Comparison of ENCODE assay signal across 11 cellular contexts in the genomic region with DNA sequence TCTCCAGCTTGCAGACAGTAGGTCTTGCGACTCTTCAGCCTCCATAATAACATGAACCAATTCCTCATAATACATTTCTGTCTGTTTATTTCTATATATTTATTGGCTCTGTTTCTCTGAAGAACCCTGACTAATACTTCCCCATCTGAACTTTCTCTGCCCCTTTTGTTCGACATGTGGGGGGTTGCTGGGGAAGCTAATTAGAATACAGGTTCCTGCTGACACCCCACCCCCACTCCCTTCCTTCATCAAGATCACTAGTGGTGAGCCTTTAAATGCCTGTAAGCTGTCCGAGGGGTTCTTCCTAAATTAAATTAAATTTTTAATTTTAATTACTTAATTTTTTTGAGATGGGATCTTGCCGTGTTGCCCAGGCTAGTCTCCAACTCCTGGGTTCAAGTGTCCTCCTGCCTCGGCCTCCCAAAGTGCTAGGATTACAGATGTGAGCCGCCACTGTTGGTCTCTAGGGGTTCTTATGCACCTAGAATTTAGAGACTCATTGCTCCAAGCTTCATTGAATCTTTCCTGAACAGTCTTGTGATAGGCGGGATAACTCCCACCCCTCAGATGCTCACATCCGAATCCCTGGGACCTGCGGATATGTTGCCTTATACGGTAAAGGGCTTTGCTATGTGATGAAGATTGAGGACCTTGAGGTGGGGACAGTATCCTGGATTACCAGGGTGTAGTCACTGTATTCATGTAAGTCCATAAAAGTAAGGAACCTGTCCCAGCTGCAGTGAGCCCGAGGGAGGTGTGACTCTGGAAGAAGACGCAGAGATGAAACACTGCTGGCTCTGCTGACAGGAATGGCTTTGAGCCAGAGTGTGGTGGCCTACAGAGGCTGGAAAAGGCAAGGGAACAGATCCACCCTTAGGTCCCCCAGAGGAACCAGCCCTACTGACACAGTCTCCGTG. TPM values are rescaled to one million over a fixed set of nuclear protein-coding genes. Genes with fewer than 3 reads are reported as not detected.
DNase-seq lines count a peak whose midpoint lies in the region; ATAC-seq and TF ChIP-seq lines count a peak whose summit lies in the region.
"Had no signal": no experiment of that assay in that cellular context is flagged by ENCODE, and none has a peak within 500 bp of the region (broad histone marks: within the 10 kb centered on the region; RNA-seq: fewer than 3 reads in every experiment).

No MANE protein-coding gene starts in this region.

- ATAC-seq in activated CD4-positive, alpha-beta T cell treated with anti-CD3 and anti-CD28 coated beads for 36 hours = no peak
- ATAC-seq in Panc1 (peak; percentile 23), HG03354 (IDR thresholded peaks at IDR 0.05; ENCODE audit: poor library complexity, severe bottlenecking, unreplicated experiment) (no peak), GM21360 (IDR thresholded peaks at IDR 0.05; ENCODE audit: unreplicated experiment) (no peak)

- H3K27ac ChIP-seq in Panc1 (ENCODE audit: low read length) = peak overlapping the region; percentile 99
- peak overlapping the region; percentile 30 for H3K27ac ChIP-seq in skeletal muscle tissue (ENCODE audit: low read depth, low read length)
- H3K27ac ChIP-seq: coronary artery had no signal

- H3K9ac ChIP-seq in skeletal muscle tissue (ENCODE audit: low read depth in 1 of 3, low read length in 3 of 3) = no peak overlapping the region

- H3K4me3 ChIP-seq in Panc1 (ENCODE audit: low read depth in 2 of 2, low read length in 2 of 2) = peak overlapping the region in 1 of 2 experiments; percentile 51; a peak in 2 of 4 replicates
- H3K4me3 ChIP-seq in skeletal muscle tissue (ENCODE audit: low read length in 3 of 3) = no peak overlapping the region
- H3K4me3 ChIP-seq: coronary artery had no signal

- H3K27me3 ChIP-seq in Panc1 (ENCODE audit: control insufficient read depth, insufficient read depth, low read length) (no peaks in the 10 kb centered on the region), skeletal muscle tissue (ENCODE audit: control insufficient read depth in 3 of 3, insufficient read depth in 3 of 3, low read length in 3 of 3) (no peaks in the 10 kb centered on the region)

- no peaks in the 10 kb centered on the region for H3K9me3 ChIP-seq in Panc1 (ENCODE audit: control insufficient read depth, insufficient read depth, low read depth, low read length)
- H3K9me3 ChIP-seq in skeletal muscle tissue (ENCODE audit: control insufficient read depth in 3 of 3, low read length in 3 of 3) = no peaks in the 10 kb centered on the region

- POLR2A ChIA-PET in activated CD4-positive, alpha-beta T cell treated with anti-CD3 and anti-CD28 coated beads for 36 hours (lab: Charles Lee) = interaction anchor here (0.7 kb wide), 1 partner anchor 26 kb away, joined by 4 read pairs; no protein-coding TSS in a partner anchor
- POLR2A ChIA-PET in Panc1 (lab: Charles Lee) = interaction anchor here (0.6 to 1.3 kb wide), 3 partner anchors 11 to 26 kb away, joined by 4 to 5 read pairs (median 4); no protein-coding TSS in a partner anchor

- CTCF ChIA-PET in activated CD4-positive, alpha-beta T cell treated with anti-CD3 and anti-CD28 coated beads for 36 hours (lab: Charles Lee) = interaction anchor here (0.6 to 7.1 kb wide), 6 partner anchors 12 to 111 kb away, joined by 3 to 88 read pairs (median 4); partner anchors contain the start of gene HPCAL1
- CTCF ChIA-PET in Panc1 (lab: Charles Lee) = interaction anchor here (0.6 to 1.1 kb wide), 2 partner anchors 41 to 106 kb away, joined by 3 to 5 read pairs; no protein-coding TSS in a partner anchor

- H3K36me3 ChIP-seq in Panc1 (ENCODE audit: control insufficient read depth, insufficient read depth, low read length) (no peaks in the 10 kb centered on the region; the same call in 1 of the 2 replicates), skeletal muscle tissue (ENCODE audit: control insufficient read depth in 3 of 3, insufficient read depth in 3 of 3, low read length in 3 of 3) (no peaks in the 10 kb centered on the region)

- in situ Hi-C loops in Panc1 (cut with HindIII; ENCODE audit: low pct_unique_long_range_greater_than_20kb, low sequenced_read_pairs) = no loop called here

- peaks cover 19% of the 10 kb centered on the region for H3K36me3 Mint-ChIP-seq in activated CD4-positive, alpha-beta T cell treated with anti-CD3 and anti-CD28 coated beads for 36 hours (ENCODE audit: low read depth)

- H3K27me3 Mint-ChIP-seq in activated CD4-positive, alpha-beta T cell treated with anti-CD3 and anti-CD28 coated beads for 36 hours = no peaks in the 10 kb centered on the region

- H3K4me3 Mint-ChIP-seq in activated CD4-positive, alpha-beta T cell treated with anti-CD3 and anti-CD28 coated beads for 36 hours = peak overlapping the region; percentile 91

- no peak for DNase-seq in activated CD4-positive, alpha-beta T cell treated with anti-CD3 and anti-CD28 coated beads for 36 hours
- DNase-seq in activated CD4-positive, alpha-beta T cell treated with anti-CD3 and anti-CD28 coated beads, Interleukin-2, amount 50 U/mL, for 4 hours = no peak
- DNase-seq in Panc1 (ENCODE audit: low read depth, low spot score) (no peak), dermis blood vessel endothelial cell (peak; percentile 53), NAMALWA (ENCODE audit: low spot score) (no peak)
- DNase-seq: ACHN, NCI-H1048 had no signal

- BruUV-seq in Panc1 (replicated peaks; lab: Mats Ljungman, UMichigan) = no TSS peak

- no peaks in the 10 kb centered on the region for H3K9me3 Mint-ChIP-seq in activated CD4-positive, alpha-beta T cell treated with anti-CD3 and anti-CD28 coated beads for 36 hours (ENCODE audit: low read depth)

- intact Hi-C loops in activated CD4-positive, alpha-beta T cell treated with anti-CD3 and anti-CD28 coated beads for 36 hours (cut with DNase I, micrococcal nuclease) = no loop called here
- intact Hi-C loops in Panc1 (cut with micrococcal nuclease; ENCODE audit: unreplicated experiment) = no loop called here

- peaks cover 94% of the 10 kb centered on the region for H3K4me1 Mint-ChIP-seq in activated CD4-positive, alpha-beta T cell treated with anti-CD3 and anti-CD28 coated beads for 36 hours

- H3K27ac Mint-ChIP-seq in activated CD4-positive, alpha-beta T cell treated with anti-CD3 and anti-CD28 coated beads for 36 hours = peak overlapping the region; percentile 92

- no peak for TF ChIP-seq CTCF in Panc1 (IDR thresholded peaks at IDR 0.05)

- peaks cover 97% of the 10 kb centered on the region for H3K4me1 ChIP-seq in Panc1 (ENCODE audit: control insufficient read depth, insufficient read depth, low read length)
- peaks cover 32 to 43% (median 41%) of the 10 kb centered on the region in 3 donors for H3K4me1 ChIP-seq in skeletal muscle tissue (ENCODE audit: control insufficient read depth in 3 of 3, insufficient read depth in 3 of 3, low read length in 3 of 3)

RNA-seq across cellular contexts. Expression of gene HPCAL1, which starts 26.2 kb away (rescaled TPM):
- total RNA-seq in activated CD4-positive, alpha-beta T cell treated with anti-CD3 and anti-CD28 coated beads for 36 hours = 100 to 1,000 TPM; 109 to 114 TPM
- 234 TPM for total RNA-seq in Panc1 (2021; ENCODE audit: unreplicated experiment)
- 556 TPM for polyA plus RNA-seq in Panc1 (2012; ENCODE audit: insufficient read length)
- total RNA-seq in dermis blood vessel endothelial cell = 72.2 and 72.4 TPM in 2 replicates
- 15.1 TPM for total RNA-seq in skeletal muscle tissue
